In the genomic region with DNA sequence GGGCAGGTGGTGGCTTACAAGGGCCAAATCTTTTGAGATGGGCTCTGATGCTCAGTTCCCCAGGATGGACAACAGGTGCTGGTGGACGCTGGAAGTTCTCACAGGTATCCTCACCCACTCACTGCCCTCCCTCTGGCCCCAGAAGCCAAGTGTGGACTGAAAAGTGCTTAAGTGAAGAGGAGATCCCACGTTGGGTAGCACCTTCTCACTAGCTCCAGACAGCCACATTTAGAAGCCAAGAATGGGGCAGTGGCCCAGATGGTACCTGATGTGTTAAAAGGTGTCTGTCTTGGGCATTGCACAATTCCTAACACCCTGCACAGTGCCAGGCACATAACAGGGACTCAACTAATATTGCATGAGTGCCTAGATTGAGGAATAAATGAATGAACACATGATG, we compare ENCODE assay signal across 29 cellular contexts.
"Had no signal": no experiment of that assay in that cellular context is flagged by ENCODE, and none has a peak within 500 bp of the region (broad histone marks: within the 10 kb centered on the region; RNA-seq: fewer than 3 reads in every experiment).

No MANE protein-coding gene starts in this region.

- H3K9me3 ChIP-seq: ascending aorta, breast epithelium, esophagus squamous epithelium, gastroesophageal sphincter had no signal

- ATAC-seq: activated CD4-positive, CD25-positive, alpha-beta regulatory T cell treated with anti-CD3 and anti-CD28 coated beads, Interleukin-2, amount 50 U/mL, for 24 hours; activated CD8-positive, alpha-beta T cell treated with anti-CD3 and anti-CD28 coated beads for 36 hours; activated naive CD4-positive, alpha-beta T cell treated with anti-CD3 and anti-CD28 coated beads, Interleukin-2, amount 50 U/mL, for 72 hours; activated T-cell treated with anti-CD3 and anti-CD28 coated beads, Interleukin-2, amount 50 U/mL, for 4 hours; activated T-helper 17 cell treated with anti-CD3 and anti-CD28 coated beads, Interleukin-2, amount 50 U/mL, for 72 hours; gastroesophageal sphincter; T-helper 17 cell had no signal

- H3K4me1 ChIP-seq: ascending aorta, breast epithelium, esophagus squamous epithelium, gastroesophageal sphincter had no signal

- FAIRE-seq: colon, endometrium, endothelial cell of umbilical vein had no signal

- H3K27me3 ChIP-seq: ascending aorta, gastroesophageal sphincter had no signal

- H3K36me3 ChIP-seq: ascending aorta, breast epithelium, esophagus squamous epithelium, gastroesophageal sphincter, WERI-Rb-1 had no signal

- H3K27ac ChIP-seq: ascending aorta, breast epithelium, epithelial cell of prostate, esophagus squamous epithelium, gastroesophageal sphincter, WERI-Rb-1 had no signal

- DNase-seq: activated B cell treated with CpG ODN at 0.5 μM for 24 hours; activated CD4-positive, alpha-beta T cell treated with anti-CD3 and anti-CD28 coated beads for 48 hours; activated CD4-positive, alpha-beta T cell treated with anti-CD3 and anti-CD28 coated beads, Interleukin-2, amount 50 U/mL, for 1 hour; activated CD4-positive, alpha-beta T cell treated with anti-CD3 and anti-CD28 coated beads, Interleukin-2, amount 50 U/mL, for 48 hours; activated CD8-positive, alpha-beta memory T cell treated with anti-CD3 and anti-CD28 coated beads for 24 hours; activated CD8-positive, alpha-beta T cell treated with anti-CD3 and anti-CD28 coated beads for 36 hours; activated gamma-delta T cell; activated naive CD4-positive, alpha-beta T cell; activated naive CD4-positive, alpha-beta T cell treated with anti-CD3 and anti-CD28 coated beads, Interleukin-2, amount 10 ng/mL, durations not matched to agents 7 days and 5 days; activated naive CD8-positive, alpha-beta T cell treated with anti-CD3 and anti-CD28 coated beads, Interleukin-2, amount 10 ng/mL, durations not matched to agents 7 days and 5 days; activated T-cell treated with anti-CD3 and anti-CD28 coated beads, Interleukin-2, amount 50 U/mL, for 4 hours; caudate nucleus; effector CD8-positive, alpha-beta T cell; esophagus squamous epithelium; foreskin melanocyte; T-helper 1 cell; T-helper 17 cell; T1000; WERI-Rb-1 had no signal

- H3K4me3 ChIP-seq: ascending aorta, breast epithelium, esophagus squamous epithelium, gastroesophageal sphincter had no signal
